In genomic region chr5:123545506-123545905, GRCh38 we compare ENCODE assay signal across 8 cellular contexts. TPM values are rescaled to one million over a fixed set of nuclear protein-coding genes. Genes with fewer than 3 reads are reported as not detected.
A peak's percentile ranks its signal among the peaks of the same experiment; 100 is the strongest.
DNase-seq lines count a peak whose midpoint lies in the region; ATAC-seq and TF ChIP-seq lines count a peak whose summit lies in the region.

No MANE protein-coding gene starts in this region.

- POLR2A ChIA-PET in SK-N-SH (lab: Yijun Ruan, JAX): no interaction called here

- TF ChIP-seq CTCF in SK-N-SH (IDR thresholded peaks at IDR 0.05) (no peak; the same call in 1 of the 2 replicates), fibroblast of the aortic adventitia (IDR thresholded peaks at IDR 0.05; ENCODE audit: insufficient read depth, low read length) (peak; percentile 53)

- no peak overlapping the region for H3K9ac ChIP-seq in SK-N-SH

- TF ChIP-seq EP300 in SK-N-SH (IDR thresholded peaks at IDR 0.05; ENCODE audit: borderline replicate concordance in 1 of 2, low read depth in 1 of 2, low read length in 1 of 2): no peak

- 95% methylated on average over 7 of the region's 7 CpGs for WGBS in SK-N-SH (ENCODE audit: low lambda C conversion rate)

- peaks cover 7 to 9% of the 10 kb centered on the region in 2 experiments for H3K36me3 ChIP-seq in SK-N-SH (replicated peaks in 1 of 2; ENCODE audit: control insufficient read depth in 1 of 2, insufficient read depth in 2 of 2, low read length in 1 of 2)

- H3K27me3 ChIP-seq in SK-N-SH (ENCODE audit: insufficient read depth): no peaks in the 10 kb centered on the region

- no peaks in the 10 kb centered on the region for H3K9me2 ChIP-seq in SK-N-SH

- H3F3A ChIP-seq in SK-N-SH (replicated peaks; ENCODE audit: insufficient read depth): no peaks in the 10 kb centered on the region

- no peaks in the 10 kb centered on the region for H3K9me3 ChIP-seq in SK-N-SH

- no peak overlapping the region for H3K4me3 ChIP-seq in SK-N-SH (ENCODE audit: low read depth in 2 of 2, low read length in 1 of 2)
- H3K4me3 ChIP-seq in fibroblast of the aortic adventitia (ENCODE audit: low read depth, low read length): no peak overlapping the region

- ATAC-seq in GM21529 (IDR thresholded peaks at IDR 0.05; ENCODE audit: unreplicated experiment) (no peak), GM21423 (IDR thresholded peaks at IDR 0.05; ENCODE audit: unreplicated experiment) (no peak), GM19452 (IDR thresholded peaks at IDR 0.05; ENCODE audit: unreplicated experiment) (no peak)

- DNase-seq in stimulated activated CD4-positive, alpha-beta T cell treated with anti-CD3 and anti-CD28 coated beads, Interleukin-2, amount 100 ng/mL, for 24 hours: peak; percentile 22 to 24
- no peak for DNase-seq in stimulated activated CD4-positive, alpha-beta T cell treated with anti-CD3 and anti-CD28 coated beads, Interleukin-2, amount 100 ng/mL, for 48 hours
- no peak for DNase-seq in SK-N-SH
- peak; percentile 42 for DNase-seq in fibroblast of the aortic adventitia (ENCODE audit: low read depth)
- no peak for DNase-seq in NCI-H2081 treated with DMSO at 0.1 percent for 48 hours (lab: John Stamatoyannopoulos, UW)

- no peak overlapping the region for H3K27ac ChIP-seq in SK-N-SH (ENCODE audit: low read depth in 2 of 2, low read length in 1 of 2)

- H3K79me2 ChIP-seq in SK-N-SH (ENCODE audit: insufficient read depth): peaks cover 67% of the 10 kb centered on the region

- peak; percentile 35; the same call in 1 of the 2 replicates for TF ChIP-seq RAD21 in SK-N-SH (IDR thresholded peaks at IDR 0.05; ENCODE audit: low read length)

- no peak overlapping the region for H3K4me2 ChIP-seq in SK-N-SH

- H3K4me1 ChIP-seq in SK-N-SH (ENCODE audit: control insufficient read depth in 1 of 2, insufficient read depth in 2 of 2, low read depth in 1 of 2, low read length in 1 of 2): no peaks in the 10 kb centered on the region

- H4K20me1 ChIP-seq in SK-N-SH (ENCODE audit: insufficient read depth): peaks cover 19% of the 10 kb centered on the region; the same call in 1 of the 2 replicates

- CTCF ChIA-PET in SK-N-SH (lab: Yijun Ruan, JAX): interaction anchor here (0.7 to 1.4 kb wide), 3 partner anchors 15 to 65 kb away, joined by 3 to 4 read pairs (median 3); no protein-coding TSS in a partner anchor

- H2AFZ ChIP-seq in SK-N-SH (ENCODE audit: low read depth): no peak overlapping the region

TF ChIP-seq in SK-N-SH, 30 proteins besides CTCF, POLR2A, EP300 and RAD21:
- TF ChIP-seq FOSL2 (IDR thresholded peaks at IDR 0.05; ENCODE audit: borderline replicate concordance, low read depth): no peak
- no peak for TF ChIP-seq PBX3 (IDR thresholded peaks at IDR 0.05)
- no peak for TF ChIP-seq USF1 (IDR thresholded peaks at IDR 0.05; ENCODE audit: borderline replicate concordance, low read depth)
- TF ChIP-seq NRF1 (IDR thresholded peaks at IDR 0.05; ENCODE audit: low read depth, low read length): no peak
- TF ChIP-seq EZH2phosphoT487 (IDR thresholded peaks at IDR 0.05; ENCODE audit: borderline replicate concordance, low read depth): no peak
- no peak for TF ChIP-seq FOXM1 (IDR thresholded peaks at IDR 0.05; ENCODE audit: low read depth)
- no peak for TF ChIP-seq RCOR1 (IDR thresholded peaks at IDR 0.05; ENCODE audit: low read length)
- no peak for TF ChIP-seq TEAD4 (IDR thresholded peaks at IDR 0.05; ENCODE audit: borderline replicate concordance, insufficient read depth)
- no peak for TF ChIP-seq POLR2AphosphoS5 (IDR thresholded peaks at IDR 0.05; ENCODE audit: low read depth, low read length)
- no peak for TF ChIP-seq YY1 (IDR thresholded peaks at IDR 0.05; ENCODE audit: low read depth)
- TF ChIP-seq ZBTB33 (IDR thresholded peaks at IDR 0.05; ENCODE audit: borderline replicate concordance, low read depth): no peak

RNA-seq across cellular contexts. Expression of gene CSNK1G3, which starts 33.5 kb away (rescaled TPM):
- polyA plus RNA-seq in SK-N-SH (2012; rRNA removed): 12.9 and 13.1 TPM in 2 replicates
- polyA plus RNA-seq in SK-N-SH (2012; cell fraction: cytosol; rRNA removed): 15.9 and 19.7 TPM in 2 replicates
- 7.6 and 13.5 TPM in 2 replicates for polyA plus RNA-seq in SK-N-SH (2012; cell fraction: nucleus; rRNA removed)
- 71.0 and 73.8 TPM in 2 replicates for total RNA-seq in fibroblast of the aortic adventitia (ENCODE audit: low replicate concordance)

Comparison
In these comparisons a context has a peak if more than half of its experiments do, and no peak if none do; other contexts are left out.
1. DNase-seq: peak in stimulated activated CD4-positive, alpha-beta T cell treated with anti-CD3 and anti-CD28 coated beads, Interleukin-2, amount 100 ng/mL, for 24 hours (2 of 2) and fibroblast of the aortic adventitia (single experiment); none in stimulated activated CD4-positive, alpha-beta T cell treated with anti-CD3 and anti-CD28 coated beads, Interleukin-2, amount 100 ng/mL, for 48 hours (0 of 2), SK-N-SH (single experiment) and NCI-H2081 treated with DMSO at 0.1 percent for 48 hours (single experiment).